Comparison of ENCODE assay signal across 1 cellular context in the genomic region with DNA sequence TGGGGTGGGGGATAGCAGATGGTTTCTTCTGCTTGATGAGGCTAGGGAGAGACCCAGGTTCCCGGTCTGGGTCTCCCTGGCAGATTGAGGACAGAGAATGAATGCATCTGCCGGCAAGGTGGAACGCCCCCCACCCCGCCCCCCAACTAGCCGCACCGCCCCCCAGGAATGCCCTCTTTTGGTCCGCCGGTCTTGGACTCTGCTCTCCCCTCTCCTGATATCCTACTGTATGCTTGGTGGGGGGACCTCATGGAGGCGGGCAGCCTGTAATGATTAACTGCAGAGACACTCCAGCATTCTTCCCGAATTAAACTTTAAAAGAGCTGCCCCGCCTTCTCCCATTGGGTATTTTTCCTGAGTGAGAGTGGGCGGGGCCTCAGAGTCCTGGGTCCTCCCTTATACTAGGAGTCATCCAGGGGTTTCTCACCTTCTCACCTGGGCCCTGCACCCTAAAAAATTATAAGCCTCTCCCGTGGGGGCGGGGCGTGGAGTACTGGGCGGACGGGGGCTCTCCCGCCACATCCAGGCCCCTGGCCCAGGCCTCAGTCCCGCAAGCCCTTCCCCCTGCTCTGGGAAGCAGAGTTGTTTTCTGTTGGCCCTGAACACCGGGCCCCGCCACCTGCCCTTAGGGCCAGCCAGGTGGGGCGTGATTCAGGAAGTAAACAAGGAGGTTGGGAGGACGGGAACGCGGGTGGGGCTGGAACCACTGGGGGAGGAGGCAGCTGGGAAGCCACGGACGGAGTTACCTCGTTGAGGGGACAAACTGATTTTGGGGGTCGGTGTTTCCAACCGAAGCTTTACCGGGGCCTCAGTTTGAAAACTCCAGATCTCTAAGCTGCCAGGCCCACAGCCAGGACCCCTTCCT.
TF ChIP-seq lines count a peak whose summit lies in the region.

No MANE protein-coding gene starts in this region.

TF ChIP-seq in HepG2, 621 proteins besides CTCF, POLR2A, EP300 and RAD21 (continued from another document and continues in another):
- TF ChIP-seq ATM (IDR thresholded peaks at IDR 0.05; ENCODE audit: borderline replicate concordance) (no peak), ZNF790 (CRISPR knock-in tag; IDR thresholded peaks at IDR 0.05; ENCODE audit: borderline replicate concordance) (no peak), LCORL (IDR thresholded peaks at IDR 0.05) (no peak), LCORL (CRISPR knock-in tag; IDR thresholded peaks at IDR 0.05) (peak; percentile 98), PCBP1 (IDR thresholded peaks at IDR 0.05; ENCODE audit: borderline replicate concordance, low read depth, low read length) (peak; percentile 90; the same call in 1 of the 2 replicates), ZNF878 (CRISPR knock-in tag; IDR thresholded peaks at IDR 0.05) (peak; percentile 69; the same call in 1 of the 2 replicates), FOSL2 (CRISPR knock-in tag; IDR thresholded peaks at IDR 0.05) (no peak; the same call in none of the 2 replicates), ZNF761 (CRISPR knock-in tag; conservative IDR thresholded peaks at IDR 0.05) (no peak), SMYD3 (CRISPR knock-in tag; IDR thresholded peaks at IDR 0.05) (0 out of 2 replicates have a peak, but pooled peaks have one; percentile 18), ZSCAN9 (CRISPR knock-in tag; IDR thresholded peaks at IDR 0.05; ENCODE audit: borderline replicate concordance) (peak; percentile 69; the same call in 1 of the 2 replicates), SMAD3 (CRISPR knock-in tag; IDR thresholded peaks at IDR 0.05) (no peak), MED8 (CRISPR knock-in tag; IDR thresholded peaks at IDR 0.05; ENCODE audit: insufficient replicate concordance) (peak; percentile 89), ZFY (CRISPR knock-in tag; IDR thresholded peaks at IDR 0.05) (peak; percentile 84), GFI1 (CRISPR knock-in tag; IDR thresholded peaks at IDR 0.05; ENCODE audit: borderline replicate concordance) (peak; percentile 73; the same call in 1 of the 2 replicates), ERF (CRISPR knock-in tag; IDR thresholded peaks at IDR 0.05) (peak; percentile 54), NCOA2 (CRISPR knock-in tag; IDR thresholded peaks at IDR 0.05) (peak; percentile 77), ZNF235 (CRISPR knock-in tag; IDR thresholded peaks at IDR 0.05; ENCODE audit: borderline replicate concordance) (0 out of 2 replicates have a peak, but pooled peaks have one; percentile 15), ZC3H13 (CRISPR knock-in tag; IDR thresholded peaks at IDR 0.05) (0 out of 2 replicates have a peak, but pooled peaks have one; percentile 53), HNRNPUL1 (IDR thresholded peaks at IDR 0.05; ENCODE audit: low read depth, low read length) (no peak; the same call in 1 of the 2 replicates), KDM5B (CRISPR knock-in tag; IDR thresholded peaks at IDR 0.05; ENCODE audit: borderline replicate concordance) (peak; percentile 83), SMAD9 (CRISPR knock-in tag; IDR thresholded peaks at IDR 0.05) (no peak), ZNF333 (CRISPR knock-in tag; IDR thresholded peaks at IDR 0.05; ENCODE audit: borderline replicate concordance) (peak; percentile 95), KLF9 (CRISPR knock-in tag; IDR thresholded peaks at IDR 0.05; ENCODE audit: low read depth) (peak; percentile 94), ZNF883 (CRISPR knock-in tag; IDR thresholded peaks at IDR 0.05; ENCODE audit: not compliant biosample characterization) (peak; percentile 84), ZNF83 (CRISPR knock-in tag; IDR thresholded peaks at IDR 0.05; ENCODE audit: borderline replicate concordance) (no peak), ETV5 (CRISPR knock-in tag; IDR thresholded peaks at IDR 0.05; ENCODE audit: borderline replicate concordance) (peak; percentile 90), SP4 (CRISPR knock-in tag; IDR thresholded peaks at IDR 0.05) (peak; percentile 85), ZNF460 (CRISPR knock-in tag; IDR thresholded peaks at IDR 0.05; ENCODE audit: borderline replicate concordance) (peak; percentile 60; the same call in 1 of the 2 replicates), ZNF816 (CRISPR knock-in tag; IDR thresholded peaks at IDR 0.05; ENCODE audit: borderline replicate concordance) (no peak; the same call in 1 of the 2 replicates), ZFP1 (CRISPR knock-in tag; IDR thresholded peaks at IDR 0.05) (peak; percentile 88), ZFP36L1 (CRISPR knock-in tag; IDR thresholded peaks at IDR 0.05) (no peak; the same call in 1 of the 2 replicates), MED1 (CRISPR knock-in tag; IDR thresholded peaks at IDR 0.05) (peak; percentile 93), MIXL1 (CRISPR knock-in tag; IDR thresholded peaks at IDR 0.05) (peak; percentile 70), ZNF124 (CRISPR knock-in tag; IDR thresholded peaks at IDR 0.05) (peak; percentile 21; the same call in 1 of the 2 replicates)
- TF ChIP-seq, protein P1, sequence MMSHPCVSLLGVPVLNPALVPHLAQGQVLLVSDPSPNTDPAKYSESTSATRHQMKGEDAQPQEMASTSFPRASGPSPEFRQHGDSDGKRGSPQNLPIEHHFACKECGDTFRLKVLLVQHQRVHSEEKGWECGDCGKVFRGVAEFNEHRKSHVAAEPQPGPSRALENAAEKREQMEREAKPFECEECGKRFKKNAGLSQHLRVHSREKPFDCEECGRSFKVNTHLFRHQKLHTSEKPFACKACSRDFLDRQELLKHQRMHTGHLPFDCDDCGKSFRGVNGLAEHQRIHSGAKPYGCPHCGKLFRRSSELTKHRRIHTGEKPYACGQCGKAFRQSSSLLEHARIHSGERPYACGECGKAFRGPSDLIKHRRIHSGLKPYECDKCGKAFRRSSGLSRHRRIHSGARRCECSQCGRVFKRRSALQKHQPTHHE (CRISPR knock-in tag; IDR thresholded peaks at IDR 0.05; ENCODE audit: borderline replicate concordance), result 0 out of 2 replicates have a peak, but pooled peaks have one; percentile 54
- TF ChIP-seq, protein P2, sequence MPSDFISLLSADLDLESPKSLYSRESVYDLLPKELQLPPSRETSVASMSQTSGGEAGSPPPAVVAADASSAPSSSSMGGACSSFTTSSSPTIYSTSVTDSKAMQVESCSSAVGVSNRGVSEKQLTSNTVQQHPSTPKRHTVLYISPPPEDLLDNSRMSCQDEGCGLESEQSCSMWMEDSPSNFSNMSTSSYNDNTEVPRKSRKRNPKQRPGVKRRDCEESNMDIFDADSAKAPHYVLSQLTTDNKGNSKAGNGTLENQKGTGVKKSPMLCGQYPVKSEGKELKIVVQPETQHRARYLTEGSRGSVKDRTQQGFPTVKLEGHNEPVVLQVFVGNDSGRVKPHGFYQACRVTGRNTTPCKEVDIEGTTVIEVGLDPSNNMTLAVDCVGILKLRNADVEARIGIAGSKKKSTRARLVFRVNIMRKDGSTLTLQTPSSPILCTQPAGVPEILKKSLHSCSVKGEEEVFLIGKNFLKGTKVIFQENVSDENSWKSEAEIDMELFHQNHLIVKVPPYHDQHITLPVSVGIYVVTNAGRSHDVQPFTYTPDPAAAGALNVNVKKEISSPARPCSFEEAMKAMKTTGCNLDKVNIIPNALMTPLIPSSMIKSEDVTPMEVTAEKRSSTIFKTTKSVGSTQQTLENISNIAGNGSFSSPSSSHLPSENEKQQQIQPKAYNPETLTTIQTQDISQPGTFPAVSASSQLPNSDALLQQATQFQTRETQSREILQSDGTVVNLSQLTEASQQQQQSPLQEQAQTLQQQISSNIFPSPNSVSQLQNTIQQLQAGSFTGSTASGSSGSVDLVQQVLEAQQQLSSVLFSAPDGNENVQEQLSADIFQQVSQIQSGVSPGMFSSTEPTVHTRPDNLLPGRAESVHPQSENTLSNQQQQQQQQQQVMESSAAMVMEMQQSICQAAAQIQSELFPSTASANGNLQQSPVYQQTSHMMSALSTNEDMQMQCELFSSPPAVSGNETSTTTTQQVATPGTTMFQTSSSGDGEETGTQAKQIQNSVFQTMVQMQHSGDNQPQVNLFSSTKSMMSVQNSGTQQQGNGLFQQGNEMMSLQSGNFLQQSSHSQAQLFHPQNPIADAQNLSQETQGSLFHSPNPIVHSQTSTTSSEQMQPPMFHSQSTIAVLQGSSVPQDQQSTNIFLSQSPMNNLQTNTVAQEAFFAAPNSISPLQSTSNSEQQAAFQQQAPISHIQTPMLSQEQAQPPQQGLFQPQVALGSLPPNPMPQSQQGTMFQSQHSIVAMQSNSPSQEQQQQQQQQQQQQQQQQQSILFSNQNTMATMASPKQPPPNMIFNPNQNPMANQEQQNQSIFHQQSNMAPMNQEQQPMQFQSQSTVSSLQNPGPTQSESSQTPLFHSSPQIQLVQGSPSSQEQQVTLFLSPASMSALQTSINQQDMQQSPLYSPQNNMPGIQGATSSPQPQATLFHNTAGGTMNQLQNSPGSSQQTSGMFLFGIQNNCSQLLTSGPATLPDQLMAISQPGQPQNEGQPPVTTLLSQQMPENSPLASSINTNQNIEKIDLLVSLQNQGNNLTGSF (CRISPR knock-in tag; IDR thresholded peaks at IDR 0.05), result peak; percentile 78
- TF ChIP-seq, protein P3, sequence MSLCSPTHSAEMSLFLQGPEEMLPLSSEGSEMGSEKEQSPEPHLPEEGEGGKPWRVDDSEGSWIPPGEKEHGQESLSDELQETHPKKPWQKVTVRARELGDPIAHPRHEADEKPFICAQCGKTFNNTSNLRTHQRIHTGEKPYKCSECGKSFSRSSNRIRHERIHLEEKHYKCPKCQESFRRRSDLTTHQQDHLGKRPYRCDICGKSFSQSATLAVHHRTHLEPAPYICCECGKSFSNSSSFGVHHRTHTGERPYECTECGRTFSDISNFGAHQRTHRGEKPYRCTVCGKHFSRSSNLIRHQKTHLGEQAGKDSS (CRISPR knock-in tag; IDR thresholded peaks at IDR 0.05; ENCODE audit: borderline replicate concordance, low read depth), result 0 out of 2 replicates have a peak, but pooled peaks have one; percentile 29
- TF ChIP-seq, protein P4, sequence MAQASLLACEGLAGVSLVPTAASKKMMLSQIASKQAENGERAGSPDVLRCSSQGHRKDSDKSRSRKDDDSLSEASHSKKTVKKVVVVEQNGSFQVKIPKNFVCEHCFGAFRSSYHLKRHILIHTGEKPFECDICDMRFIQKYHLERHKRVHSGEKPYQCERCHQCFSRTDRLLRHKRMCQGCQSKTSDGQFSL (CRISPR knock-in tag; IDR thresholded peaks at IDR 0.05), result peak; percentile 40
- TF ChIP-seq, protein P5, sequence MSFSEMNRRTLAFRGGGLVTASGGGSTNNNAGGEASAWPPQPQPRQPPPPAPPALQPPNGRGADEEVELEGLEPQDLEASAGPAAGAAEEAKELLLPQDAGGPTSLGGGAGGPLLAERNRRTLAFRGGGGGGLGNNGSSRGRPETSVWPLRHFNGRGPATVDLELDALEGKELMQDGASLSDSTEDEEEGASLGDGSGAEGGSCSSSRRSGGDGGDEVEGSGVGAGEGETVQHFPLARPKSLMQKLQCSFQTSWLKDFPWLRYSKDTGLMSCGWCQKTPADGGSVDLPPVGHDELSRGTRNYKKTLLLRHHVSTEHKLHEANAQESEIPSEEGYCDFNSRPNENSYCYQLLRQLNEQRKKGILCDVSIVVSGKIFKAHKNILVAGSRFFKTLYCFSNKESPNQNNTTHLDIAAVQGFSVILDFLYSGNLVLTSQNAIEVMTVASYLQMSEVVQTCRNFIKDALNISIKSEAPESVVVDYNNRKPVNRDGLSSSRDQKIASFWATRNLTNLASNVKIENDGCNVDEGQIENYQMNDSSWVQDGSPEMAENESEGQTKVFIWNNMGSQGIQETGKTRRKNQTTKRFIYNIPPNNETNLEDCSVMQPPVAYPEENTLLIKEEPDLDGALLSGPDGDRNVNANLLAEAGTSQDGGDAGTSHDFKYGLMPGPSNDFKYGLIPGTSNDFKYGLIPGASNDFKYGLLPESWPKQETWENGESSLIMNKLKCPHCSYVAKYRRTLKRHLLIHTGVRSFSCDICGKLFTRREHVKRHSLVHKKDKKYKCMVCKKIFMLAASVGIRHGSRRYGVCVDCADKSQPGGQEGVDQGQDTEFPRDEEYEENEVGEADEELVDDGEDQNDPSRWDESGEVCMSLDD (CRISPR knock-in tag; IDR thresholded peaks at IDR 0.05; ENCODE audit: borderline replicate concordance), result peak; percentile 98
- TF ChIP-seq, protein P6, sequence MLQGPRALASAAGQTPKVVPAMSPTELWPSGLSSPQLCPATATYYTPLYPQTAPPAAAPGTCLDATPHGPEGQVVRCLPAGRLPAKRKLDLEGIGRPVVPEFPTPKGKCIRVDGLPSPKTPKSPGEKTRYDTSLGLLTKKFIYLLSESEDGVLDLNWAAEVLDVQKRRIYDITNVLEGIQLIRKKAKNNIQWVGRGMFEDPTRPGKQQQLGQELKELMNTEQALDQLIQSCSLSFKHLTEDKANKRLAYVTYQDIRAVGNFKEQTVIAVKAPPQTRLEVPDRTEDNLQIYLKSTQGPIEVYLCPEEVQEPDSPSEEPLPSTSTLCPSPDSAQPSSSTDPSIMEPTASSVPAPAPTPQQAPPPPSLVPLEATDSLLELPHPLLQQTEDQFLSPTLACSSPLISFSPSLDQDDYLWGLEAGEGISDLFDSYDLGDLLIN (CRISPR knock-in tag; IDR thresholded peaks at IDR 0.05; ENCODE audit: borderline replicate concordance), result no peak
- TF ChIP-seq, protein P7, sequence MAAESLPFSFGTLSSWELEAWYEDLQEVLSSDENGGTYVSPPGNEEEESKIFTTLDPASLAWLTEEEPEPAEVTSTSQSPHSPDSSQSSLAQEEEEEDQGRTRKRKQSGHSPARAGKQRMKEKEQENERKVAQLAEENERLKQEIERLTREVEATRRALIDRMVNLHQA (CRISPR knock-in tag; IDR thresholded peaks at IDR 0.05), result no peak
- TF ChIP-seq, protein P8, sequence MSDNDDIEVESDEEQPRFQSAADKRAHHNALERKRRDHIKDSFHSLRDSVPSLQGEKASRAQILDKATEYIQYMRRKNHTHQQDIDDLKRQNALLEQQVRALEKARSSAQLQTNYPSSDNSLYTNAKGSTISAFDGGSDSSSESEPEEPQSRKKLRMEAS (IDR thresholded peaks at IDR 0.05), result peak; percentile 91
- TF ChIP-seq, protein P9, sequence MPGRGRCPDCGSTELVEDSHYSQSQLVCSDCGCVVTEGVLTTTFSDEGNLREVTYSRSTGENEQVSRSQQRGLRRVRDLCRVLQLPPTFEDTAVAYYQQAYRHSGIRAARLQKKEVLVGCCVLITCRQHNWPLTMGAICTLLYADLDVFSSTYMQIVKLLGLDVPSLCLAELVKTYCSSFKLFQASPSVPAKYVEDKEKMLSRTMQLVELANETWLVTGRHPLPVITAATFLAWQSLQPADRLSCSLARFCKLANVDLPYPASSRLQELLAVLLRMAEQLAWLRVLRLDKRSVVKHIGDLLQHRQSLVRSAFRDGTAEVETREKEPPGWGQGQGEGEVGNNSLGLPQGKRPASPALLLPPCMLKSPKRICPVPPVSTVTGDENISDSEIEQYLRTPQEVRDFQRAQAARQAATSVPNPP (CRISPR knock-in tag; IDR thresholded peaks at IDR 0.05), result peak; percentile 40; the same call in 1 of the 2 replicates
